In genomic region chr5:139709587-139710369, GRCh38 we compare ENCODE assay signal across 8 cellular contexts.
A peak's percentile ranks its signal among the peaks of the same experiment; 100 is the strongest.
DNase-seq lines count a peak whose midpoint lies in the region; ATAC-seq and TF ChIP-seq lines count a peak whose summit lies in the region.

No MANE protein-coding gene starts in this region.

- DNase-seq in Right ventricle myocardium inferior (ENCODE audit: missing footprints) (peak; percentile 70), cardiac septum (ENCODE audit: low spot score) (no peak), adrenal gland (peak in 2 of 7 donors; percentile 36 to 40), iPS-NIHi7 (ENCODE audit: extremely low spot score) (peak; percentile 73), RKO (ENCODE audit: low spot score) (no peak)
- peak; percentile 21 for DNase-seq in stimulated activated naive B cell treated with anti-CD40 and anti-IgM and Interleukin-4, amounts not matched to agents 10 μg/mL and 1 μg/mL and 100 μg/mL, for 72 hours
- no peak for DNase-seq in activated CD4-positive, CD25-positive, alpha-beta regulatory T cell treated with anti-CD3 and anti-CD28 coated beads, Interleukin-2, amount 50 U/mL, for 72 hours

- H3K4me1 ChIP-seq in adrenal gland (replicated peaks in 1 of 2), result peaks cover 23 to 40% of the 10 kb centered on the region in 2 donors

- 30 to 91% (median 33%) methylated on average over 12 to 59 of the region's 59 CpGs for WGBS in adrenal gland, 4 donors

- TF ChIP-seq POLR2A in adrenal gland (IDR thresholded peaks at IDR 0.05), result no peak

- peak overlapping the region in 3 of 5 donors; percentile 7 to 67 (median 64) for H3K27ac ChIP-seq in adrenal gland

- peak; percentile 34 for ATAC-seq in Right ventricle myocardium inferior
- ATAC-seq in stimulated activated naive B cell treated with anti-CD40 and anti-IgM and Interleukin-4, amounts not matched to agents 10 μg/mL and 1 μg/mL and 100 μg/mL, for 72 hours (replicated peaks), result peak; percentile 24 to 35
- ATAC-seq in GM21390 (IDR thresholded peaks at IDR 0.05; ENCODE audit: unreplicated experiment), result no peak

- H3K4me3 Mint-ChIP-seq in stimulated activated naive B cell treated with anti-CD40 and anti-IgM and Interleukin-4, amounts not matched to agents 10 μg/mL and 1 μg/mL and 100 μg/mL, for 72 hours, result peak overlapping the region; percentile 77 to 78

- peaks cover 32 to 64% of the 10 kb centered on the region in 2 donors for H3K4me1 Mint-ChIP-seq in stimulated activated naive B cell treated with anti-CD40 and anti-IgM and Interleukin-4, amounts not matched to agents 10 μg/mL and 1 μg/mL and 100 μg/mL, for 72 hours

- H3K9me3 Mint-ChIP-seq in stimulated activated naive B cell treated with anti-CD40 and anti-IgM and Interleukin-4, amounts not matched to agents 10 μg/mL and 1 μg/mL and 100 μg/mL, for 72 hours, result no peaks in the 10 kb centered on the region

- H3K9me3 ChIP-seq in adrenal gland (replicated peaks in 1 of 3), result no peaks in the 10 kb centered on the region

- no peak for TF ChIP-seq CTCF in adrenal gland (IDR thresholded peaks at IDR 0.05)

- H3K36me3 ChIP-seq in adrenal gland (replicated peaks in 1 of 2), result no peaks in the 10 kb centered on the region

- no peaks in the 10 kb centered on the region for H3K27me3 Mint-ChIP-seq in stimulated activated naive B cell treated with anti-CD40 and anti-IgM and Interleukin-4, amounts not matched to agents 10 μg/mL and 1 μg/mL and 100 μg/mL, for 72 hours

- intact Hi-C loops in Right ventricle myocardium inferior (cut with DNase I), result loop anchor here (5.0 kb wide), 1 partner anchor 58 kb away; no protein-coding TSS in a partner anchor
- intact Hi-C loops in cardiac septum (cut with DNase I), result loop anchor here (5.0 kb wide), 1 partner anchor 48 kb away; no protein-coding TSS in a partner anchor
- intact Hi-C loops in adrenal gland (cut with DNase I), result loop anchor here in 1 of 2 donors (10.0 kb wide), 1 partner anchor 55 kb away; no protein-coding TSS in a partner anchor

- H3K36me3 Mint-ChIP-seq in stimulated activated naive B cell treated with anti-CD40 and anti-IgM and Interleukin-4, amounts not matched to agents 10 μg/mL and 1 μg/mL and 100 μg/mL, for 72 hours, result no peaks in the 10 kb centered on the region

- H3K27me3 ChIP-seq in adrenal gland, result no peaks in the 10 kb centered on the region

- H3K4me3 ChIP-seq in adrenal gland, result peak overlapping the region in 2 of 4 donors; percentile 9 to 22

- peak overlapping the region; percentile 95 for H3K27ac Mint-ChIP-seq in stimulated activated naive B cell treated with anti-CD40 and anti-IgM and Interleukin-4, amounts not matched to agents 10 μg/mL and 1 μg/mL and 100 μg/mL, for 72 hours

Comparison
In these comparisons a context has a peak if more than half of its experiments do, and no peak if none do; other contexts are left out.
1. DNase-seq: peak in Right ventricle myocardium inferior (single experiment), iPS-NIHi7 (single experiment) and stimulated activated naive B cell treated with anti-CD40 and anti-IgM and Interleukin-4, amounts not matched to agents 10 μg/mL and 1 μg/mL and 100 μg/mL, for 72 hours (single experiment); none in cardiac septum (single experiment), activated CD4-positive, CD25-positive, alpha-beta regulatory T cell treated with anti-CD3 and anti-CD28 coated beads, Interleukin-2, amount 50 U/mL, for 72 hours (single experiment) and RKO (single experiment).